In genomic region chr1:35287807-35288640, GRCh38 we compare ENCODE assay signal across 13 cellular contexts. TPM values are rescaled to one million over a fixed set of nuclear protein-coding genes. Genes with fewer than 3 reads are reported as not detected.
DNase-seq lines count a peak whose midpoint lies in the region; ATAC-seq and TF ChIP-seq lines count a peak whose summit lies in the region.
"Had no signal": no experiment of that assay in that cellular context is flagged by ENCODE, and none has a peak within 500 bp of the region (broad histone marks: within the 10 kb centered on the region; RNA-seq: fewer than 3 reads in every experiment).

No MANE protein-coding gene starts in this region.

- TF ChIP-seq POLR2A in sigmoid colon (IDR thresholded peaks at IDR 0.05) = no peak

- H4K20me1 ChIP-seq in SK-N-SH (ENCODE audit: insufficient read depth) = peaks cover 10% of the 10 kb centered on the region
- H4K20me1 ChIP-seq in fibroblast of lung (ENCODE audit: control insufficient read depth, extremely low read depth, insufficient read depth, low read length) = no peaks in the 10 kb centered on the region

- peak; percentile 69 for ATAC-seq in activated CD4-positive, alpha-beta T cell treated with anti-CD3 and anti-CD28 coated beads for 36 hours
- ATAC-seq in GM18867 (IDR thresholded peaks at IDR 0.05; ENCODE audit: unreplicated experiment) = no peak

- peaks cover 25% of the 10 kb centered on the region for H3F3A ChIP-seq in SK-N-SH (replicated peaks; ENCODE audit: insufficient read depth)

- H3K9me3 Mint-ChIP-seq in activated CD4-positive, alpha-beta T cell treated with anti-CD3 and anti-CD28 coated beads for 36 hours (ENCODE audit: low read depth) = peaks cover 5% of the 10 kb centered on the region

- H3K4me2 ChIP-seq in SK-N-SH (peak overlapping the region; percentile 71), fibroblast of lung (ENCODE audit: extremely low read depth, insufficient read depth, low read length) (peak overlapping the region; percentile 32)

- 86% methylated on average over 9 of the region's 9 CpGs for WGBS in SK-N-SH (ENCODE audit: low lambda C conversion rate)
- WGBS in sigmoid colon, 2 donors = 84 to 88% methylated on average over 9 of the region's 9 CpGs

- TF ChIP-seq CTCF in SK-N-SH (IDR thresholded peaks at IDR 0.05) = 0 out of 2 replicates have a peak, but pooled peaks have one; percentile 13
- no peak for TF ChIP-seq CTCF in fibroblast of lung (conservative IDR thresholded peaks at IDR 0.05 in 1 of 2, IDR thresholded peaks at IDR 0.05 in 1 of 2; ENCODE audit: low read depth in 1 of 2, low read length in 2 of 2)
- TF ChIP-seq CTCF in sigmoid colon (IDR thresholded peaks at IDR 0.05) = no peak

- H2AFZ ChIP-seq in SK-N-SH (ENCODE audit: low read depth) (peak overlapping the region; percentile 56; the same call in 1 of the 2 replicates), fibroblast of lung (ENCODE audit: low read length) (no peak overlapping the region)

- no peaks in the 10 kb centered on the region for H3K27me3 Mint-ChIP-seq in activated CD4-positive, alpha-beta T cell treated with anti-CD3 and anti-CD28 coated beads for 36 hours

- H3K9ac ChIP-seq in SK-N-SH = peak overlapping the region; percentile 70
- no peak overlapping the region for H3K9ac ChIP-seq in fibroblast of lung (ENCODE audit: insufficient read depth, low read length)

- POLR2A ChIA-PET in activated CD4-positive, alpha-beta T cell treated with anti-CD3 and anti-CD28 coated beads for 36 hours (lab: Charles Lee) = interaction anchor here (0.6 kb wide), 1 partner anchor 24 kb away, joined by 4 read pairs; no protein-coding TSS in a partner anchor
- POLR2A ChIA-PET in SK-N-SH (lab: Yijun Ruan, JAX) = interaction anchor here (0.6 kb wide), 1 partner anchor 14 kb away, joined by 3 read pairs; no protein-coding TSS in a partner anchor

- CTCF ChIA-PET in activated CD4-positive, alpha-beta T cell treated with anti-CD3 and anti-CD28 coated beads for 36 hours (lab: Charles Lee) = interaction anchor here (1.2 to 1.3 kb wide), 2 partner anchors 10 to 86 kb away, joined by 3 to 4 read pairs; no protein-coding TSS in a partner anchor
- CTCF ChIA-PET in SK-N-SH (lab: Yijun Ruan, JAX) = interaction anchor here (1.8 kb wide), 1 partner anchor 86 kb away, joined by 5 read pairs; no protein-coding TSS in a partner anchor

- no peak for TF ChIP-seq EP300 in SK-N-SH (IDR thresholded peaks at IDR 0.05; ENCODE audit: borderline replicate concordance in 1 of 2, low read depth in 1 of 2, low read length in 1 of 2)
- TF ChIP-seq EP300 in sigmoid colon (IDR thresholded peaks at IDR 0.05) = no peak

- H3K79me2 ChIP-seq in SK-N-SH (ENCODE audit: insufficient read depth) (peaks cover 98% of the 10 kb centered on the region), fibroblast of lung (ENCODE audit: control insufficient read depth, insufficient read depth, low read length) (peaks cover 36% of the 10 kb centered on the region)

- H3K27ac ChIP-seq in SK-N-SH (ENCODE audit: low read depth in 2 of 2, low read length in 1 of 2) = peak overlapping the region; percentile 44 to 94; a peak in 3 of 4 replicates
- H3K27ac ChIP-seq in fibroblast of lung (ENCODE audit: insufficient read depth, low read length) = peak overlapping the region; percentile 37
- H3K27ac ChIP-seq in sigmoid colon = peak overlapping the region in 3 of 4 donors; percentile 29 to 53 (median 42)
- H3K27ac ChIP-seq: 22Rv1 had no signal

- H3K27me3 ChIP-seq in SK-N-SH (ENCODE audit: insufficient read depth) (no peaks in the 10 kb centered on the region), fibroblast of lung (ENCODE audit: control insufficient read depth, insufficient read depth, low read length) (no peaks in the 10 kb centered on the region), sigmoid colon (no peaks in the 10 kb centered on the region)

- H3K36me3 Mint-ChIP-seq in activated CD4-positive, alpha-beta T cell treated with anti-CD3 and anti-CD28 coated beads for 36 hours (ENCODE audit: low read depth) = peaks cover 18% of the 10 kb centered on the region

- H3K36me3 ChIP-seq in SK-N-SH (replicated peaks in 1 of 2; ENCODE audit: control insufficient read depth in 1 of 2, insufficient read depth in 2 of 2, low read length in 1 of 2) (peaks cover 0 to 18% of the 10 kb centered on the region in 2 experiments), fibroblast of lung (ENCODE audit: control insufficient read depth, insufficient read depth, low read length) (peaks cover 2% of the 10 kb centered on the region), sigmoid colon (peaks cover 0 to 17% (median 0%) of the 10 kb centered on the region in 4 donors)

- intact Hi-C loops in activated CD4-positive, alpha-beta T cell treated with anti-CD3 and anti-CD28 coated beads for 36 hours (cut with DNase I, micrococcal nuclease) = no loop called here
- intact Hi-C loops in sigmoid colon (cut with DNase I) = no loop called here

- no peaks in the 10 kb centered on the region for H3K9me2 ChIP-seq in SK-N-SH

- TF ChIP-seq RAD21 in SK-N-SH (IDR thresholded peaks at IDR 0.05; ENCODE audit: low read length) = no peak

- no peak overlapping the region for H3K4me3 Mint-ChIP-seq in activated CD4-positive, alpha-beta T cell treated with anti-CD3 and anti-CD28 coated beads for 36 hours
- H3K4me3 Mint-ChIP-seq: activated T-helper 1 cell treated with anti-CD3 and anti-CD28 coated beads, Interleukin-12 subunit alpha, Interleukin-12 subunit beta, Interleukin-2, Interleukin-4 antibody, amounts not matched to agents 30 ng/mL and 10 ng/mL and 1 ng/mL, durations not matched to agents 14 hours and 24 hours and 36 hours; endodermal cell had no signal

- H3K4me1 ChIP-seq in SK-N-SH (ENCODE audit: control insufficient read depth in 1 of 2, insufficient read depth in 2 of 2, low read depth in 1 of 2, low read length in 1 of 2) = peaks cover 0 to 7% of the 10 kb centered on the region in 2 experiments; a peak in 1 of 4 replicates
- no peaks in the 10 kb centered on the region for H3K4me1 ChIP-seq in fibroblast of lung (ENCODE audit: control insufficient read depth, extremely low read depth, insufficient read depth, low read length)
- H3K4me1 ChIP-seq in sigmoid colon = peaks cover 0 to 25% (median 20%) of the 10 kb centered on the region in 4 donors

- H3K4me1 Mint-ChIP-seq in activated CD4-positive, alpha-beta T cell treated with anti-CD3 and anti-CD28 coated beads for 36 hours = peaks cover 42% of the 10 kb centered on the region

- H3K9me3 ChIP-seq in SK-N-SH (no peaks in the 10 kb centered on the region), fibroblast of lung (ENCODE audit: control insufficient read depth, insufficient read depth, low read depth, low read length) (no peaks in the 10 kb centered on the region), sigmoid colon (no peaks in the 10 kb centered on the region)

- peak overlapping the region; percentile 3 for H3K27ac Mint-ChIP-seq in activated CD4-positive, alpha-beta T cell treated with anti-CD3 and anti-CD28 coated beads for 36 hours
- H3K27ac Mint-ChIP-seq: activated T-helper 1 cell treated with anti-CD3 and anti-CD28 coated beads, Interleukin-12 subunit alpha, Interleukin-12 subunit beta, Interleukin-2, Interleukin-4 antibody, amounts not matched to agents 30 ng/mL and 10 ng/mL and 1 ng/mL, durations not matched to agents 14 hours and 24 hours and 36 hours; endodermal cell had no signal

- DNase-seq in activated CD4-positive, alpha-beta T cell treated with anti-CD3 and anti-CD28 coated beads for 36 hours = peak; percentile 21
- no peak for DNase-seq in activated CD4-positive, alpha-beta T cell treated with anti-CD3 and anti-CD28 coated beads for 1 hour
- DNase-seq in SK-N-SH = no peak
- DNase-seq in fibroblast of lung (ENCODE audit: low read depth in 2 of 2) = peak; percentile 37 to 85
- DNase-seq in sigmoid colon = no peak
- no peak for DNase-seq in foreskin melanocyte
- no peak for DNase-seq in CD1c-positive myeloid dendritic cell (ENCODE audit: extremely low spot score)
- DNase-seq: endodermal cell, NCI-H1694, right cardiac atrium had no signal

- H3K4me3 ChIP-seq in SK-N-SH (ENCODE audit: low read depth in 2 of 2, low read length in 1 of 2) = peak overlapping the region in 1 of 2 experiments; percentile 39; a peak in 1 of 4 replicates
- H3K4me3 ChIP-seq in fibroblast of lung (replicated peaks in 1 of 4; ENCODE audit: control extremely low read depth in 1 of 4, insufficient read depth in 1 of 4, low read depth in 3 of 4, low read length in 4 of 4) = no peak overlapping the region
- no peak overlapping the region for H3K4me3 ChIP-seq in sigmoid colon

TF ChIP-seq in SK-N-SH, 30 proteins besides CTCF, POLR2A, EP300 and RAD21:
- TF ChIP-seq FOSL2 (IDR thresholded peaks at IDR 0.05; ENCODE audit: borderline replicate concordance, low read depth) (peak; percentile 56), TCF12 (IDR thresholded peaks at IDR 0.05) (peak; percentile 38; the same call in 1 of the 2 replicates), MEF2A (IDR thresholded peaks at IDR 0.05; ENCODE audit: borderline replicate concordance, low read depth) (no peak), JUND (IDR thresholded peaks at IDR 0.05) (peak; percentile 54; the same call in 1 of the 2 replicates)

RNA-seq across cellular contexts. Expression of gene ZMYM4, which starts 19.5 kb away (rescaled TPM):
- total RNA-seq in activated CD4-positive, alpha-beta T cell treated with anti-CD3 and anti-CD28 coated beads for 36 hours = 10 to 100 TPM; 27.8 to 31.6 TPM
- 12.2 and 16.1 TPM in 2 replicates for polyA plus RNA-seq in SK-N-SH (2012; rRNA removed)
- polyA plus RNA-seq in SK-N-SH (2012; cell fraction: cytosol; rRNA removed) = 16.6 and 16.9 TPM in 2 replicates
- 11.2 and 25.1 TPM in 2 replicates for polyA plus RNA-seq in SK-N-SH (2012; cell fraction: nucleus; rRNA removed)
- 35.4 and 40.5 TPM in 2 replicates for total RNA-seq in fibroblast of lung
- 39.2 and 54.1 TPM in 2 replicates for polyA plus RNA-seq in fibroblast of lung
- polyA plus RNA-seq in fibroblast of lung (2012) = 24.0 and 33.7 TPM in 2 replicates
- 12.1 and 14.3 TPM in 2 replicates for polyA minus RNA-seq in fibroblast of lung (ENCODE audit: low replicate concordance)
- total RNA-seq in sigmoid colon = 10 to 100 TPM; 36.7 to 46.0 (median 40.8) TPM
- 10 to 100 TPM in 1 of 3 donors, 1 to 10 TPM in 2; 4.2 to 11.2 (median 4.2) TPM for polyA plus RNA-seq in sigmoid colon

Comparison
In these comparisons a context has a peak if more than half of its experiments do, and no peak if none do; other contexts are left out.
1. DNase-seq: peak in activated CD4-positive, alpha-beta T cell treated with anti-CD3 and anti-CD28 coated beads for 36 hours (single experiment) and fibroblast of lung (2 of 2); none in activated CD4-positive, alpha-beta T cell treated with anti-CD3 and anti-CD28 coated beads for 1 hour (single experiment), SK-N-SH (single experiment), sigmoid colon (single experiment), foreskin melanocyte (single experiment) and CD1c-positive myeloid dendritic cell (single experiment).
2. Peak in every context shown above with its lines, with median percentiles within 50 percentile points of each other: H3K27ac ChIP-seq.